ENCODE assay signal across 9 cellular contexts in the genomic region with DNA sequence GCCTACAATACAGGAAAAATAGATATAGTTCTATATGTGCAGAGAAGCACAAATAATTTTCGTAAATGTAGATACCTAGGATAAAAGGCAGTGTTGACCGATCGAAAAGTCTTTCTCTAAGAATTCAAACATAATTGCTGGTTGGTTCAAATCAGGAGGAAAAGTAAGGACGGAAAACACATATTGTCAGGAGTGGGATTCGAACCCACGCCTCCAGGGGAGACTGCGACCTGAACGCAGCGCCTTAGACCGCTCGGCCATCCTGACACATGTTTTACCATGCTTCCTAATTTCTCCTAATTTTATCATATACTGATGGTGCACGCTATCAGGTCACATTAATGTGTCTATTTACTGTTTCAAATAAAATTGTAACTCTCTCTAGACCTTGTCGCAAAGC. TPM values are rescaled to one million over a fixed set of nuclear protein-coding genes. Genes with fewer than 3 reads are reported as not detected.
A peak's percentile ranks its signal among the peaks of the same experiment; 100 is the strongest.
DNase-seq lines count a peak whose midpoint lies in the region; ATAC-seq and TF ChIP-seq lines count a peak whose summit lies in the region.
"Not testable (repeated sequence)": the region's sequence is repeated elsewhere in the genome, so short reads cannot be mapped to it uniquely, and the experiment has no call there.
"Had no signal": no experiment of that assay in that cellular context is flagged by ENCODE, and none has a peak within 500 bp of the region (broad histone marks: within the 10 kb centered on the region; RNA-seq: fewer than 3 reads in every experiment).

No MANE protein-coding gene starts in this region.

- H3K9me3 ChIP-seq in breast epithelium; iPS-18c (ENCODE audit: control insufficient read depth, insufficient read depth, low read length): not testable (repeated sequence)

- H3K4me3 ChIP-seq in breast epithelium (peak overlapping the region; percentile 54 to 76 (median 71)), iPS-18c (ENCODE audit: insufficient read depth, low read depth, low read length) (peak overlapping the region; percentile 31; the same call in 1 of the 2 replicates), retinal pigment epithelial cell (ENCODE audit: low read length) (peak overlapping the region; percentile 67)

- not testable (repeated sequence) for TF ChIP-seq POLR2A in breast epithelium (IDR thresholded peaks at IDR 0.05)

- H3K27me3 ChIP-seq in breast epithelium = not testable (repeated sequence)

- peak overlapping the region; percentile 67 for H3K27ac ChIP-seq in 22Rv1
- peak overlapping the region; percentile 91 to 93 for H3K27ac ChIP-seq in breast epithelium

- DNase-seq in NCI-H510A treated with DMSO at 0.1 percent for 48 hours (lab: John Stamatoyannopoulos, UW) = peak; percentile 43
- peak in 1 of 2 donors; percentile 59 for DNase-seq in breast epithelium (ENCODE audit: low spot score in 2 of 2)
- not testable (repeated sequence) for DNase-seq in retinal pigment epithelial cell (ENCODE audit: low read depth)

- peak; percentile 29 for ATAC-seq in GM18858 (IDR thresholded peaks at IDR 0.05; ENCODE audit: unreplicated experiment)
- ATAC-seq in HG03280 (IDR thresholded peaks at IDR 0.05; ENCODE audit: unreplicated experiment) = peak; percentile 46
- peak; percentile 41 to 60 for ATAC-seq in activated CD4-positive, CD25-positive, alpha-beta regulatory T cell treated with anti-CD3 and anti-CD28 coated beads, Interleukin-2, amount 50 U/mL, for 24 hours

- not testable (repeated sequence) for TF ChIP-seq CTCF in 22Rv1 (IDR thresholded peaks at IDR 0.05); breast epithelium (IDR thresholded peaks at IDR 0.05); retinal pigment epithelial cell (conservative IDR thresholded peaks at IDR 0.05; ENCODE audit: low read depth, low read length)

- intact Hi-C loops in breast epithelium (cut with DNase I; ENCODE audit: low total_unique reads) = not testable (repeated sequence)

- H3K36me3 ChIP-seq in breast epithelium = not testable (repeated sequence)

- not testable (repeated sequence) for H3K4me1 ChIP-seq in breast epithelium

RNA-seq across cellular contexts. Expression of a gene that starts 5.8 kb away (rescaled TPM):
- 10 to 100 TPM in 1 of 3 donors, 1 to 10 TPM in 2; 1.3 to 17.1 (median 5.3) TPM for total RNA-seq in breast epithelium

RNA-seq across cellular contexts. Expression of a gene that starts 19.5 kb away (rescaled TPM):
- total RNA-seq in breast epithelium = 10 to 100 TPM in 2 of 3 donors, 1 to 10 TPM in 1; 8.6 to 23.9 (median 12.9) TPM
- total RNA-seq: T-helper 1 cell treated with Interleukin-12 subunit alpha and Interleukin-12 subunit beta and Interleukin-4 antibody, amounts not matched to agents 30 ng/mL and 1 ng/mL, for 36 hours had no signal

RNA-seq across cellular contexts. Expression of a gene that starts 24.9 kb away (rescaled TPM):
- 10 to 100 TPM; 33.1 to 70.6 (median 48.4) TPM for total RNA-seq in breast epithelium
- total RNA-seq: T-helper 1 cell treated with Interleukin-12 subunit alpha and Interleukin-12 subunit beta and Interleukin-4 antibody, amounts not matched to agents 30 ng/mL and 1 ng/mL, for 36 hours had no signal
